ENCODE assay signal across 20 cellular contexts in genomic region chr16:89169778-89170177, GRCh38. TPM values are rescaled to one million over a fixed set of nuclear protein-coding genes. Genes with fewer than 3 reads are reported as not detected.
DNase-seq lines count a peak whose midpoint lies in the region; ATAC-seq and TF ChIP-seq lines count a peak whose summit lies in the region.
"Had no signal": no experiment of that assay in that cellular context is flagged by ENCODE, and none has a peak within 500 bp of the region (broad histone marks: within the 10 kb centered on the region; RNA-seq: fewer than 3 reads in every experiment).

No MANE protein-coding gene starts in this region.

- H2AK5ac ChIP-seq in IMR-90 (ENCODE audit: low read depth, low read length): no peak overlapping the region

- H3K36me3 ChIP-seq in right atrium auricular region (no peaks in the 10 kb centered on the region), IMR-90 (ENCODE audit: control insufficient read depth, insufficient read depth, low read length) (no peaks in the 10 kb centered on the region), spleen (no peaks in the 10 kb centered on the region)

- no peak overlapping the region for H2BK5ac ChIP-seq in IMR-90 (ENCODE audit: low read depth, low read length, poor library complexity, severe bottlenecking)

- H2BK20ac ChIP-seq in IMR-90 (ENCODE audit: low read depth, low read length): no peak overlapping the region

- in situ Hi-C loops in IMR-90 (cut with MboI; ENCODE audit: low sequenced_read_pairs): loop anchor here (10.0 kb wide), 1 partner anchor 425 kb away; no protein-coding TSS in a partner anchor

- H3K27ac ChIP-seq in right cardiac atrium (ENCODE audit: low read length) (no peak overlapping the region), right atrium auricular region (no peak overlapping the region), IMR-90 (ENCODE audit: insufficient read depth, low read length) (no peak overlapping the region), spleen (no peak overlapping the region)
- H3K27ac ChIP-seq: 22Rv1, GM23248 had no signal

- H3K27ac Mint-ChIP-seq in WTC11: no peak overlapping the region
- H3K27ac Mint-ChIP-seq: CD4-positive, alpha-beta T cell had no signal

- TF ChIP-seq POLR2A in IMR-90 (IDR thresholded peaks at IDR 0.05; ENCODE audit: low read depth, low read length) (no peak), spleen (IDR thresholded peaks at IDR 0.05) (no peak)

- 80% methylated on average over 14 of the region's 14 CpGs for WGBS in right cardiac atrium
- WGBS in IMR-90 (ENCODE audit: extremely low coverage in 2 of 2, insufficient read length in 1 of 2), 2 experiments: no CpG with 5 or more reads among the region's 14 CpGs
- whole genome bisulfite sequencing in spleen, 5 donors: 61 to 77% (median 74%) methylated on average over 10 to 14 of the region's 14 CpGs

- H2AK9ac ChIP-seq in IMR-90 (replicated peaks; ENCODE audit: low read depth, low read length, poor library complexity): peak overlapping the region; percentile 61

- H2BK15ac ChIP-seq in IMR-90 (ENCODE audit: low read depth, low read length): no peak overlapping the region

- ATAC-seq in right cardiac atrium (no peak), IMR-90 (ENCODE audit: low read depth) (no peak), WTC11 (no peak), GM18502 (IDR thresholded peaks at IDR 0.05; ENCODE audit: poor library complexity, unreplicated experiment) (no peak)
- ATAC-seq: GM12878 had no signal

- H2BK120ac ChIP-seq in IMR-90 (ENCODE audit: low read depth, low read length): no peak overlapping the region

- intact Hi-C loops in right cardiac atrium (cut with DNase I): loop anchor here in 3 of 4 donors (5.0 to 10.0 kb wide), 4 partner anchors 232 to 432 kb away; partner anchors contain the start of gene APRT (in 1 of the 3)
- intact Hi-C loops in IMR-90 (cut with micrococcal nuclease): no loop called here
- intact Hi-C loops in spleen (cut with DNase I; ENCODE audit: low total_unique reads): loop anchor here (5.0 to 10.0 kb wide), 2 partner anchors 225 to 432 kb away; no protein-coding TSS in a partner anchor

- H4K5ac ChIP-seq in IMR-90 (ENCODE audit: low read depth, low read length): no peak overlapping the region

- no peaks in the 10 kb centered on the region for H3K9me3 ChIP-seq in right cardiac atrium (ENCODE audit: control insufficient read depth, low read length)
- no peaks in the 10 kb centered on the region for H3K9me3 ChIP-seq in right atrium auricular region
- no peaks in the 10 kb centered on the region for H3K9me3 ChIP-seq in IMR-90 (ENCODE audit: control insufficient read depth, insufficient read depth, low read length)
- no peaks in the 10 kb centered on the region for H3K9me3 ChIP-seq in spleen

- no peak for TF ChIP-seq RAD21 in IMR-90 (IDR thresholded peaks at IDR 0.05; ENCODE audit: low read length)

- no peak overlapping the region for H3K9ac ChIP-seq in IMR-90 (ENCODE audit: low read depth, low read length)
- H3K9ac ChIP-seq: GM23248 had no signal

- peaks cover 14% of the 10 kb centered on the region for H3K4me1 Mint-ChIP-seq in WTC11

- H3K9me3 Mint-ChIP-seq in WTC11: no peaks in the 10 kb centered on the region
- H3K9me3 Mint-ChIP-seq: CD4-positive, alpha-beta T cell; CD8-positive, alpha-beta memory T cell had no signal

- POLR2A ChIA-PET in IMR-90 (lab: Charles Lee; ENCODE audit: unreplicated experiment): no interaction called here
- POLR2A ChIA-PET in WTC11 (lab: Charles Lee): no interaction called here

- no peak overlapping the region for H3K56ac ChIP-seq in IMR-90 (ENCODE audit: extremely low read depth, insufficient read depth, low read length)

- H3K79me1 ChIP-seq in IMR-90 (ENCODE audit: low read depth in 1 of 2, low read length in 2 of 2): no peaks in the 10 kb centered on the region

- no TSS peak for BruUV-seq in IMR-90 (replicated peaks; lab: Mats Ljungman, UMichigan)

- H3K36me3 Mint-ChIP-seq in WTC11: no peaks in the 10 kb centered on the region
- H3K36me3 Mint-ChIP-seq: CD14-positive monocyte; CD8-positive, alpha-beta memory T cell had no signal

- dilution Hi-C loops in IMR-90 (cut with HindIII; ENCODE audit: low sequenced_read_pairs, unreplicated experiment): no loop called here

- no peak overlapping the region for H3K14ac ChIP-seq in IMR-90 (replicated peaks; ENCODE audit: low read depth, low read length)

- H4K91ac ChIP-seq in IMR-90 (ENCODE audit: insufficient read depth, low read depth, low read length): no peak overlapping the region

- H3K4me3 ChIP-seq in right cardiac atrium (ENCODE audit: low read length) (no peak overlapping the region), right atrium auricular region (no peak overlapping the region), IMR-90 (ENCODE audit: insufficient read depth, low read depth, low read length) (no peak overlapping the region), spleen (no peak overlapping the region)
- H3K4me3 ChIP-seq: GM12878, GM23248 had no signal

- H3K4me3 Mint-ChIP-seq in WTC11: no peak overlapping the region

- H3K23ac ChIP-seq in IMR-90 (ENCODE audit: low read depth, low read length): no peak overlapping the region

- H3K27me3 Mint-ChIP-seq in WTC11 (ENCODE audit: low read depth): peaks cover 6% of the 10 kb centered on the region; the same call in 1 of the 2 replicates

- TF ChIP-seq CTCF in right atrium auricular region (IDR thresholded peaks at IDR 0.05) (no peak), IMR-90 (conservative IDR thresholded peaks at IDR 0.05; ENCODE audit: low read depth, low read length) (no peak), WTC11 (IDR thresholded peaks at IDR 0.05) (no peak), spleen (IDR thresholded peaks at IDR 0.05 in 8 of 11, conservative IDR thresholded peaks at IDR 0.05 in 3 of 11) (no peak)

- H3K4me1 ChIP-seq in right cardiac atrium (ENCODE audit: control insufficient read depth, insufficient read depth, low read length) (no peaks in the 10 kb centered on the region), right atrium auricular region (peaks cover 0 to 28% of the 10 kb centered on the region in 2 donors), IMR-90 (ENCODE audit: control insufficient read depth, insufficient read depth, low read length) (peaks cover 5% of the 10 kb centered on the region; the same call in 1 of the 2 replicates), spleen (peaks cover 15 to 77% (median 45%) of the 10 kb centered on the region in 6 donors)

- DNase-seq in right cardiac atrium: peak; percentile 14 to 53 (median 42)
- DNase-seq in right atrium auricular region (ENCODE audit: low spot score): no peak
- DNase-seq in IMR-90: no peak
- DNase-seq in WTC11 (ENCODE audit: low spot score): no peak
- DNase-seq in spleen: peak; percentile 77
- no peak for DNase-seq in NCI-H748 (lab: John Stamatoyannopoulos, UW; ENCODE audit: unreplicated experiment)
- DNase-seq in activated CD4-positive, alpha-beta T cell treated with anti-CD3 and anti-CD28 coated beads, Interleukin-2, amount 50 U/mL, for 1 hour: no peak
- DNase-seq: ACHN; AML-193; CD4-positive, alpha-beta T cell; CD8-positive, alpha-beta memory T cell; DMS 273 treated with DMSO at 0.1 percent for 48 hours; EL; GDM1; GM23248; HCEC 1CT had no signal

- no peaks in the 10 kb centered on the region for H3K9me1 ChIP-seq in IMR-90 (ENCODE audit: insufficient read depth, low read length)

- CTCF ChIA-PET in IMR-90 (lab: Yijun Ruan, JAX): no interaction called here
- CTCF ChIA-PET in WTC11 (lab: Charles Lee): interaction anchor here (0.6 to 1.3 kb wide), 2 partner anchors 349 to 432 kb away, joined by 3 read pairs; no protein-coding TSS in a partner anchor

- H3K18ac ChIP-seq in IMR-90 (ENCODE audit: low read depth, low read length): no peak overlapping the region

- H3K4ac ChIP-seq in IMR-90 (ENCODE audit: low read depth, low read length): no peak overlapping the region

- H3K27me3 ChIP-seq in right cardiac atrium (ENCODE audit: control insufficient read depth, insufficient read depth) (no peaks in the 10 kb centered on the region), right atrium auricular region (peaks cover 0 to 3% of the 10 kb centered on the region in 2 donors), IMR-90 (ENCODE audit: control insufficient read depth, insufficient read depth, low read length) (peaks cover 43% of the 10 kb centered on the region), spleen (replicated peaks in 1 of 7) (peaks cover 0 to 77% (median 14%) of the 10 kb centered on the region in 7 donors)

- no peak overlapping the region for H2AFZ ChIP-seq in IMR-90 (replicated peaks; ENCODE audit: low read length, poor library complexity)
- H2AFZ ChIP-seq: GM23248 had no signal

- H4K8ac ChIP-seq in IMR-90 (ENCODE audit: low read depth in 2 of 2, low read length in 2 of 2): no peak overlapping the region

- no peaks in the 10 kb centered on the region; the same call in 1 of the 2 replicates for H4K20me1 ChIP-seq in IMR-90 (ENCODE audit: insufficient read depth, low read length)

- H3K4me2 ChIP-seq in IMR-90 (ENCODE audit: low read depth, low read length): no peak overlapping the region

RNA-seq across cellular contexts. Expression of gene CDH15, which starts 1.8 kb away (rescaled TPM):
- total RNA-seq in right cardiac atrium (under 1 TPM; 0.09 to 0.14 (median 0.13) TPM), right atrium auricular region (not detected), IMR-90 (2012; rRNA removed) (0.18 and 0.28 TPM in 2 replicates), WTC11 (2021) (0.41 to 0.76 TPM (median 0.46 TPM) in 3 replicates), spleen (1 to 10 TPM in 5 of 7 donors, under 1 TPM in 2; 0.74 to 7.4 (median 1.5) TPM)
- polyA plus RNA-seq in right cardiac atrium (0.05 TPM), IMR-90 (2012; rRNA removed) (0.62 and 0.65 TPM in 2 replicates), spleen (1 to 10 TPM in 1 of 3 donors, under 1 TPM in 2; 0.14 to 1.1 (median 0.57) TPM)
- polyA plus RNA-seq in IMR-90 (2012; cell fraction: cytosol; rRNA removed): 0.74 and 0.78 TPM in 2 replicates
- 0.42 and 0.99 TPM in 2 replicates for polyA plus RNA-seq in IMR-90 (2012; cell fraction: nucleus; rRNA removed; ENCODE audit: low replicate concordance)
- total RNA-seq: CD4-positive, alpha-beta T cell; CD8-positive, alpha-beta memory T cell; GM23248 had no signal
- polyA plus RNA-seq: CD14-positive monocyte; CD8-positive, alpha-beta memory T cell had no signal

RNA-seq across cellular contexts. Expression of gene SLC22A31, which starts 30.6 kb away (rescaled TPM):
- under 1 TPM in 2 of 4 donors, not detected in 2; 0.12 to 0.69 TPM for total RNA-seq in right cardiac atrium
- polyA plus RNA-seq in right cardiac atrium: 0.05 TPM
- under 1 TPM in 1 of 2 donors, not detected in 1; 0.75 TPM for total RNA-seq in right atrium auricular region
- 0.18 and 0.56 TPM in 2 replicates for total RNA-seq in IMR-90 (2012; rRNA removed)
- 5.0 and 5.5 TPM in 2 replicates for polyA plus RNA-seq in IMR-90 (2012; rRNA removed)
- polyA plus RNA-seq in IMR-90 (2012; cell fraction: cytosol; rRNA removed): 2.8 and 4.2 TPM in 2 replicates
- 48.5 and 137 TPM in 2 replicates for polyA plus RNA-seq in IMR-90 (2012; cell fraction: nucleus; rRNA removed; ENCODE audit: low replicate concordance)
- total RNA-seq in WTC11 (2021): 9.8 to 12.1 TPM (median 10.7 TPM) in 3 replicates
- 1 to 10 TPM in 6 of 7 donors, under 1 TPM in 1; 0.98 to 8.3 (median 4.9) TPM for total RNA-seq in spleen
- polyA plus RNA-seq in spleen: 1 to 10 TPM; 1.1 to 5.6 (median 4.2) TPM
- total RNA-seq: CD8-positive, alpha-beta memory T cell; GM12878; GM23248 had no signal
- polyA plus RNA-seq: CD14-positive monocyte; CD8-positive, alpha-beta memory T cell; GM23248 had no signal

RNA-seq across cellular contexts. Expression of gene ZNF778, which starts 47.7 kb away (rescaled TPM):
- total RNA-seq in right cardiac atrium (1 to 10 TPM; 6.6 to 9.0 (median 8.0) TPM), right atrium auricular region (1 to 10 TPM; 5.7 to 8.0 TPM), IMR-90 (2012; rRNA removed) (8.3 and 9.9 TPM in 2 replicates), WTC11 (2021) (15.5 to 31.2 TPM (median 15.6 TPM) in 3 replicates), spleen (10 to 100 TPM in 6 of 7 donors, 1 to 10 TPM in 1; 9.4 to 34.4 (median 12.9) TPM)
- polyA plus RNA-seq in right cardiac atrium (1.6 TPM), IMR-90 (2012; rRNA removed) (4.1 and 5.6 TPM in 2 replicates), spleen (1 to 10 TPM; 1.6 to 3.1 (median 1.8) TPM)
- 1.6 and 2.1 TPM in 2 replicates for polyA plus RNA-seq in IMR-90 (2012; cell fraction: cytosol; rRNA removed)
- 10.5 and 11.8 TPM in 2 replicates for polyA plus RNA-seq in IMR-90 (2012; cell fraction: nucleus; rRNA removed; ENCODE audit: low replicate concordance)

Comparison
In these comparisons a context has a peak if more than half of its experiments do, and no peak if none do; other contexts are left out.
1. DNase-seq: peak in right cardiac atrium (3 of 3) and spleen (single experiment); none in right atrium auricular region (single experiment), IMR-90 (single experiment), WTC11 (single experiment), NCI-H748 (single experiment) and activated CD4-positive, alpha-beta T cell treated with anti-CD3 and anti-CD28 coated beads, Interleukin-2, amount 50 U/mL, for 1 hour (single experiment).